In genomic region chr20:19254086-19254821, GRCh38 we compare ENCODE assay signal across 22 cellular contexts. TPM values are rescaled to one million over a fixed set of nuclear protein-coding genes. Genes with fewer than 3 reads are reported as not detected.
A peak's percentile ranks its signal among the peaks of the same experiment; 100 is the strongest.
DNase-seq lines count a peak whose midpoint lies in the region; ATAC-seq and TF ChIP-seq lines count a peak whose summit lies in the region.
"Had no signal": no experiment of that assay in that cellular context is flagged by ENCODE, and none has a peak within 500 bp of the region (broad histone marks: within the 10 kb centered on the region; RNA-seq: fewer than 3 reads in every experiment).

No MANE protein-coding gene starts in this region.

- H3K4me1 Mint-ChIP-seq in osteocyte (ENCODE audit: unreplicated experiment) = no peaks in the 10 kb centered on the region
- H3K4me1 Mint-ChIP-seq in activated T-helper 2 cell treated with anti-CD3 and anti-CD28 coated beads, Interferon-gamma antibody, Interleukin-2, Interleukin-4, amounts not matched to agents 10 μg/mL and 5 μg/mL and 100 μg/mL, durations not matched to agents 14 hours and 24 hours and 36 hours (ENCODE audit: low read depth) = no peaks in the 10 kb centered on the region
- H3K4me1 Mint-ChIP-seq: immature natural killer cell; naive thymus-derived CD4-positive, alpha-beta T cell had no signal

- no peak overlapping the region for H3K27ac Mint-ChIP-seq in osteocyte (ENCODE audit: unreplicated experiment)
- H3K27ac Mint-ChIP-seq in activated T-helper 2 cell treated with anti-CD3 and anti-CD28 coated beads, Interferon-gamma antibody, Interleukin-2, Interleukin-4, amounts not matched to agents 10 μg/mL and 5 μg/mL and 100 μg/mL, durations not matched to agents 14 hours and 24 hours and 36 hours = no peak overlapping the region
- H3K27ac Mint-ChIP-seq: immature natural killer cell; naive thymus-derived CD4-positive, alpha-beta T cell had no signal

- DNase-seq in AG08396 (ENCODE audit: low spot score) = peak; percentile 35
- DNase-seq in M059J (ENCODE audit: low read depth) = peak; percentile 91
- DNase-seq in fibroblast of gingiva (ENCODE audit: low read depth) = peak; percentile 60
- peak; percentile 57 for DNase-seq in osteocyte (ENCODE audit: extremely low spot score, unreplicated experiment)
- no peak for DNase-seq in SW480 (ENCODE audit: low spot score)
- DNase-seq in activated T-helper 2 cell treated with anti-CD3 and anti-CD28 coated beads, Interferon-gamma antibody, Interleukin-2, Interleukin-4, amounts not matched to agents 10 μg/mL and 5 μg/mL and 100 μg/mL, durations not matched to agents 14 hours and 24 hours and 36 hours (ENCODE audit: low spot score) = no peak
- DNase-seq: activated CD4-positive, CD25-positive, alpha-beta regulatory T cell treated with anti-CD3 and anti-CD28 coated beads, Interleukin-2, amount 50 U/mL, for 72 hours; adrenal gland; colonic mucosa; glutamatergic neuron; immature natural killer cell; MM.1S; naive thymus-derived CD4-positive, alpha-beta T cell; NCI-H524; stimulated activated CD4-positive, alpha-beta T cell treated with anti-CD3 and anti-CD28 coated beads, Interleukin-12 subunit alpha, Interleukin-12 subunit beta, amount 100 ng/mL, for 4 hours; stimulated activated naive CD4-positive, alpha-beta T cell; T1000; upper lobe of right lung had no signal

- no peak for ATAC-seq in GM18861 (IDR thresholded peaks at IDR 0.05; ENCODE audit: unreplicated experiment)
- ATAC-seq in HG03280 (IDR thresholded peaks at IDR 0.05; ENCODE audit: unreplicated experiment) = no peak
- ATAC-seq: naive thymus-derived CD4-positive, alpha-beta T cell; upper lobe of right lung had no signal

- intact Hi-C loops in activated T-helper 2 cell treated with anti-CD3 and anti-CD28 coated beads, Interferon-gamma antibody, Interleukin-2, Interleukin-4, amounts not matched to agents 10 μg/mL and 5 μg/mL and 100 μg/mL, durations not matched to agents 14 hours and 24 hours and 36 hours (cut with micrococcal nuclease) = no loop called here

- H3K9me3 Mint-ChIP-seq in osteocyte (ENCODE audit: unreplicated experiment) = peaks cover 7% of the 10 kb centered on the region
- no peaks in the 10 kb centered on the region for H3K9me3 Mint-ChIP-seq in activated T-helper 2 cell treated with anti-CD3 and anti-CD28 coated beads, Interferon-gamma antibody, Interleukin-2, Interleukin-4, amounts not matched to agents 10 μg/mL and 5 μg/mL and 100 μg/mL, durations not matched to agents 14 hours and 24 hours and 36 hours
- H3K9me3 Mint-ChIP-seq: immature natural killer cell had no signal

- H3K4me3 Mint-ChIP-seq in osteocyte (ENCODE audit: unreplicated experiment) = no peak overlapping the region
- no peak overlapping the region for H3K4me3 Mint-ChIP-seq in activated T-helper 2 cell treated with anti-CD3 and anti-CD28 coated beads, Interferon-gamma antibody, Interleukin-2, Interleukin-4, amounts not matched to agents 10 μg/mL and 5 μg/mL and 100 μg/mL, durations not matched to agents 14 hours and 24 hours and 36 hours (ENCODE audit: low read depth)
- H3K4me3 Mint-ChIP-seq: immature natural killer cell; naive thymus-derived CD4-positive, alpha-beta T cell had no signal

- H3K36me3 Mint-ChIP-seq in osteocyte (ENCODE audit: unreplicated experiment) = no peaks in the 10 kb centered on the region
- no peaks in the 10 kb centered on the region for H3K36me3 Mint-ChIP-seq in activated T-helper 2 cell treated with anti-CD3 and anti-CD28 coated beads, Interferon-gamma antibody, Interleukin-2, Interleukin-4, amounts not matched to agents 10 μg/mL and 5 μg/mL and 100 μg/mL, durations not matched to agents 14 hours and 24 hours and 36 hours (ENCODE audit: low read depth)
- H3K36me3 Mint-ChIP-seq: immature natural killer cell; naive thymus-derived CD4-positive, alpha-beta T cell had no signal

- H3K27me3 Mint-ChIP-seq in osteocyte (ENCODE audit: unreplicated experiment) = no peaks in the 10 kb centered on the region
- no peaks in the 10 kb centered on the region for H3K27me3 Mint-ChIP-seq in activated T-helper 2 cell treated with anti-CD3 and anti-CD28 coated beads, Interferon-gamma antibody, Interleukin-2, Interleukin-4, amounts not matched to agents 10 μg/mL and 5 μg/mL and 100 μg/mL, durations not matched to agents 14 hours and 24 hours and 36 hours (ENCODE audit: low read depth)

- TF ChIP-seq CTCF in osteocyte (IDR thresholded peaks at IDR 0.05) = no peak

RNA-seq across cellular contexts. Expression of gene SLC24A3, which starts 41.8 kb away (rescaled TPM):
- 1.8 and 2.8 TPM in 2 replicates for total RNA-seq in M059J (2014; rRNA removed; shearing (Covaris generic))
- total RNA-seq in osteocyte = 0.11 TPM in 1 of 2 replicates, not detected in the other
- total RNA-seq in activated T-helper 2 cell treated with anti-CD3 and anti-CD28 coated beads, Interferon-gamma antibody, Interleukin-2, Interleukin-4, amounts not matched to agents 10 μg/mL and 5 μg/mL and 100 μg/mL, durations not matched to agents 14 hours and 24 hours and 36 hours = not detected in 2 replicates
- total RNA-seq: endothelial cell of umbilical vein, OCI-LY7 had no signal

Comparison
In these comparisons a context has a peak if more than half of its experiments do, and no peak if none do; other contexts are left out.
1. DNase-seq: peak in AG08396 (single experiment), M059J (single experiment), fibroblast of gingiva (single experiment) and osteocyte (single experiment); none in SW480 (single experiment) and activated T-helper 2 cell treated with anti-CD3 and anti-CD28 coated beads, Interferon-gamma antibody, Interleukin-2, Interleukin-4, amounts not matched to agents 10 μg/mL and 5 μg/mL and 100 μg/mL, durations not matched to agents 14 hours and 24 hours and 36 hours (single experiment).